ENCODE assay signal across 9 cellular contexts in the genomic region with DNA sequence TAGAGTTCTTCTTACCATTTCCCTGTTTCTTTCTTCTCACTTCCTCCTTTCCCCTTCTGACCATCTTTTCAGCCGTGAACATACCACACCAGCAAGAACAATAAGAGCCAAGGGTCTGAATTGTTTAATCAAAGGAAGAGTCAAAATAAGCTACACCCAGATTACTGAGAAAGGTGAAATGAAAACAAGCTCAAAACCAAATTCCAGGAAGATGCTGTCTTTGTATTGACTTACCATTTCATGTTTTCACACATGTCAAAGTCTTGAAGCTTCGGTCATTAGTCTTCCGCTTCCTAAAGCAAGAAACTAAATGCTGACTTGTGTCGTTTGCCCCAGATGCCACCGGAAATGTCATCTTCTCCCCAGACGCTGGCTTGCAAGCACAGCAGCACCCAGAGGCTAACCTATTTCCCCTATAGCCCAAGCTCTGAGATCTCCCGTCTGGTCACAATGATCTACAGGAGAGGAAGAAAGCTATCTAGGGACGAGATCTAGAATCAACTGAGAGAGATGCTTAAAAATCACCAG.
DNase-seq lines count a peak whose midpoint lies in the region; ATAC-seq and TF ChIP-seq lines count a peak whose summit lies in the region.
"Had no signal": no experiment of that assay in that cellular context is flagged by ENCODE, and none has a peak within 500 bp of the region (broad histone marks: within the 10 kb centered on the region; RNA-seq: fewer than 3 reads in every experiment).

No MANE protein-coding gene starts in this region.

- in situ Hi-C loops in transverse colon (cut with MboI; ENCODE audit: low pct_ligation_motif_present in 1 of 4, low pct_unique_long_range_greater_than_20kb in 1 of 4, low sequenced_read_pairs in 3 of 4): no loop called here

- no peaks in the 10 kb centered on the region for H3K9me3 ChIP-seq in transverse colon
- H3K9me3 ChIP-seq in osteoblast (ENCODE audit: low read depth, low read length): no peaks in the 10 kb centered on the region

- peak overlapping the region; percentile 75 for H3K27ac ChIP-seq in HL-60 (replicated peaks)
- peak overlapping the region; percentile 56 to 72 (median 63) for H3K27ac ChIP-seq in transverse colon
- no peak overlapping the region for H3K27ac ChIP-seq in osteoblast (ENCODE audit: low read depth, low read length)

- TF ChIP-seq EP300 in transverse colon (IDR thresholded peaks at IDR 0.05; ENCODE audit: low read depth): no peak

- POLR2A ChIA-PET in activated CD4-positive, alpha-beta memory T cell treated with anti-CD3 and anti-CD28 coated beads for 36 hours (lab: Charles Lee): interaction anchor here (0.7 to 11.1 kb wide), 21 partner anchors 9 to 844 kb away, joined by 3 to 207 read pairs (median 5); a partner anchor contains a TSS

- H2AFZ ChIP-seq in osteoblast (ENCODE audit: low read length): no peak overlapping the region

- TF ChIP-seq POLR2A in transverse colon (IDR thresholded peaks at IDR 0.05): peak; percentile 46

- H3K79me2 ChIP-seq in osteoblast (ENCODE audit: insufficient read depth, low read length): no peaks in the 10 kb centered on the region

- no peak for TF ChIP-seq CTCF in HL-60 (IDR thresholded peaks at IDR 0.05; ENCODE audit: insufficient read depth, low read length)
- TF ChIP-seq CTCF in transverse colon (IDR thresholded peaks at IDR 0.05): no peak
- TF ChIP-seq CTCF in osteoblast (IDR thresholded peaks at IDR 0.05; ENCODE audit: extremely low read depth, low read depth, low read length): no peak

- no peaks in the 10 kb centered on the region for H4K20me1 ChIP-seq in osteoblast (ENCODE audit: insufficient read depth, low read length)

- 60 to 77% methylated on average over 7 to 8 of the region's 8 CpGs for WGBS in transverse colon (ENCODE audit: low coverage in 1 of 2), 2 donors

- CTCF ChIA-PET in activated CD4-positive, alpha-beta memory T cell treated with anti-CD3 and anti-CD28 coated beads for 36 hours (lab: Charles Lee): interaction anchor here (0.7 to 1.2 kb wide), 8 partner anchors 9 to 181 kb away, joined by 3 to 20 read pairs (median 4); a partner anchor contains a TSS

- H3K27me3 ChIP-seq in HL-60 (ENCODE audit: insufficient read depth, poor library complexity, severe bottlenecking) (no peaks in the 10 kb centered on the region), transverse colon (no peaks in the 10 kb centered on the region), osteoblast (ENCODE audit: insufficient read depth, low read length) (no peaks in the 10 kb centered on the region)

- H3K4me3 Mint-ChIP-seq in activated CD4-positive, alpha-beta memory T cell treated with anti-CD3 and anti-CD28 coated beads for 36 hours: peak overlapping the region; percentile 85
- peak overlapping the region; percentile 93 to 99 (median 95) for H3K4me3 Mint-ChIP-seq in immature natural killer cell
- H3K4me3 Mint-ChIP-seq: neural crest cell had no signal

- H3K9me3 Mint-ChIP-seq in activated CD4-positive, alpha-beta memory T cell treated with anti-CD3 and anti-CD28 coated beads for 36 hours: no peaks in the 10 kb centered on the region
- H3K9me3 Mint-ChIP-seq in immature natural killer cell: no peaks in the 10 kb centered on the region
- H3K9me3 Mint-ChIP-seq: neural crest cell had no signal

- peak overlapping the region; percentile 96 for H3K27ac Mint-ChIP-seq in activated CD4-positive, alpha-beta memory T cell treated with anti-CD3 and anti-CD28 coated beads for 36 hours
- H3K27ac Mint-ChIP-seq in immature natural killer cell: peak overlapping the region; percentile 97 to 99 (median 98)

- DNase-seq in Ammon's horn (ENCODE audit: low spot score): peak; percentile 73
- peak; percentile 78 to 94 for DNase-seq in HL-60 (ENCODE audit: low read depth in 1 of 2, low spot score in 1 of 2)
- peak; percentile 87 for DNase-seq in activated CD4-positive, alpha-beta memory T cell treated with anti-CD3 and anti-CD28 coated beads for 36 hours
- peak; percentile 84 to 86 (median 86) for DNase-seq in immature natural killer cell
- DNase-seq in transverse colon: peak; percentile 59
- no peak for DNase-seq in osteoblast (ENCODE audit: insufficient read length, low spot score, missing footprints)
- DNase-seq in HPDE6-E6E7 (ENCODE audit: extremely low spot score): no peak

- H3K27me3 Mint-ChIP-seq in activated CD4-positive, alpha-beta memory T cell treated with anti-CD3 and anti-CD28 coated beads for 36 hours: no peaks in the 10 kb centered on the region
- H3K27me3 Mint-ChIP-seq in immature natural killer cell (ENCODE audit: low read depth in 3 of 3): peaks cover 11 to 27% (median 15%) of the 10 kb centered on the region in 3 donors

- H3K36me3 ChIP-seq in transverse colon (no peaks in the 10 kb centered on the region), osteoblast (ENCODE audit: insufficient read depth, low read length) (no peaks in the 10 kb centered on the region)

- H3K4me2 ChIP-seq in osteoblast (ENCODE audit: insufficient read depth, low read length): no peak overlapping the region

- peaks cover 19% of the 10 kb centered on the region for H3K4me1 Mint-ChIP-seq in activated CD4-positive, alpha-beta memory T cell treated with anti-CD3 and anti-CD28 coated beads for 36 hours (ENCODE audit: low read depth)
- peaks cover 83 to 95% of the 10 kb centered on the region in 2 donors for H3K4me1 Mint-ChIP-seq in immature natural killer cell
- H3K4me1 Mint-ChIP-seq: neural crest cell had no signal

- H3K4me3 ChIP-seq in HL-60 (replicated peaks; ENCODE audit: insufficient read depth, low read length): peak overlapping the region; percentile 32
- H3K4me3 ChIP-seq in transverse colon: peak overlapping the region in 3 of 4 donors; percentile 11 to 18 (median 11)
- no peak overlapping the region for H3K4me3 ChIP-seq in osteoblast (ENCODE audit: insufficient read depth, low read length)

- H3K4me1 ChIP-seq in transverse colon (peaks cover 0 to 8% (median 0%) of the 10 kb centered on the region in 4 donors), osteoblast (ENCODE audit: insufficient read depth, low read length) (peaks cover 9% of the 10 kb centered on the region)

- peaks cover 83% of the 10 kb centered on the region for H3K36me3 Mint-ChIP-seq in activated CD4-positive, alpha-beta memory T cell treated with anti-CD3 and anti-CD28 coated beads for 36 hours
- peaks cover 17 to 20% (median 20%) of the 10 kb centered on the region in 3 donors for H3K36me3 Mint-ChIP-seq in immature natural killer cell

- intact Hi-C loops in activated CD4-positive, alpha-beta memory T cell treated with anti-CD3 and anti-CD28 coated beads for 36 hours (cut with micrococcal nuclease): loop anchor here (1.0 to 10.0 kb wide), 6 partner anchors 9 to 1489 kb away; a partner anchor contains a TSS
- intact Hi-C loops in transverse colon (cut with DNase I; ENCODE audit: low total_unique reads): no loop called here

- peak; percentile 48 for ATAC-seq in GM19468 (IDR thresholded peaks at IDR 0.05; ENCODE audit: extremely low read depth, unreplicated experiment)

Comparison
In these comparisons a context has a peak if more than half of its experiments do, and no peak if none do; other contexts are left out.
1. DNase-seq: peak in Ammon's horn (single experiment), HL-60 (2 of 2), activated CD4-positive, alpha-beta memory T cell treated with anti-CD3 and anti-CD28 coated beads for 36 hours (single experiment), immature natural killer cell (3 of 3) and transverse colon (single experiment); none in osteoblast (single experiment) and HPDE6-E6E7 (single experiment).